In genomic region chr3:55567615-55568014, GRCh38 we compare ENCODE assay signal across 32 cellular contexts.
DNase-seq lines count a peak whose midpoint lies in the region; ATAC-seq and TF ChIP-seq lines count a peak whose summit lies in the region.
"Had no signal": no experiment of that assay in that cellular context is flagged by ENCODE, and none has a peak within 500 bp of the region (broad histone marks: within the 10 kb centered on the region; RNA-seq: fewer than 3 reads in every experiment).

No MANE protein-coding gene starts in this region.

- H3K36me3 ChIP-seq in hepatocyte (replicated peaks; ENCODE audit: insufficient read depth, low read depth) = no peaks in the 10 kb centered on the region
- no peaks in the 10 kb centered on the region for H3K36me3 ChIP-seq in smooth muscle cell (ENCODE audit: low read depth)
- no peaks in the 10 kb centered on the region for H3K36me3 ChIP-seq in CD8-positive, alpha-beta memory T cell (ENCODE audit: insufficient read depth, low read length)
- H3K36me3 ChIP-seq: adrenal gland, BLaER1, neutrophil, SJCRH30, stomach, tibial nerve, WERI-Rb-1 had no signal

- WGBS in hepatocyte (ENCODE audit: low lambda C conversion rate, missing lambda C conversion rate) = 73% methylated on average over 3 of the region's 3 CpGs
- 6% methylated on average over 3 of the region's 3 CpGs for WGBS in smooth muscle cell (ENCODE audit: low lambda C conversion rate)

- peaks cover 16% of the 10 kb centered on the region for H3F3A ChIP-seq in smooth muscle cell (ENCODE audit: low read depth)

- H3K9me2 ChIP-seq in hepatocyte (replicated peaks; ENCODE audit: insufficient read depth) = no peaks in the 10 kb centered on the region

- H4K20me1 ChIP-seq in hepatocyte (ENCODE audit: insufficient read depth, poor library complexity, severe bottlenecking) (no peaks in the 10 kb centered on the region), smooth muscle cell (ENCODE audit: low read depth) (no peaks in the 10 kb centered on the region)
- H4K20me1 ChIP-seq: BLaER1 had no signal

- H3K79me2 ChIP-seq in hepatocyte (no peaks in the 10 kb centered on the region), smooth muscle cell (ENCODE audit: low read depth) (no peaks in the 10 kb centered on the region)

- TF ChIP-seq CTCF in hepatocyte (IDR thresholded peaks at IDR 0.05; ENCODE audit: poor library complexity) (no peak), smooth muscle cell (IDR thresholded peaks at IDR 0.05; ENCODE audit: borderline replicate concordance, insufficient read depth, poor library complexity, severe bottlenecking) (no peak)

- H3K4me2 ChIP-seq in hepatocyte = no peak overlapping the region
- H3K4me2 ChIP-seq in smooth muscle cell = peak overlapping the region; percentile 39
- H3K4me2 ChIP-seq: BLaER1 had no signal

- no peaks in the 10 kb centered on the region for H3K9me3 ChIP-seq in hepatocyte (ENCODE audit: low read depth)
- H3K9me3 ChIP-seq in smooth muscle cell (replicated peaks; ENCODE audit: low read depth) = no peaks in the 10 kb centered on the region
- H3K9me3 ChIP-seq in CD8-positive, alpha-beta memory T cell (ENCODE audit: low read length) = no peaks in the 10 kb centered on the region
- H3K9me3 ChIP-seq: adrenal gland, BLaER1, neutrophil, SJCRH30, stomach, tibial nerve had no signal

- POLR2A ChIA-PET in CD8-positive, alpha-beta memory T cell (lab: Charles Lee) = no interaction called here

- no peak for ATAC-seq in HG03571 (IDR thresholded peaks at IDR 0.05; ENCODE audit: unreplicated experiment)
- no peak for ATAC-seq in GM19035 (IDR thresholded peaks at IDR 0.05; ENCODE audit: unreplicated experiment)
- ATAC-seq: activated CD8-positive, alpha-beta T cell treated with anti-CD3 and anti-CD28 coated beads, Interleukin-2, amount 10 ng/mL, durations not matched to agents 7 days and 5 days; HepG2; right cardiac atrium had no signal

- peak; percentile 56 for DNase-seq in ELR (ENCODE audit: low read depth)
- peak; percentile 84 for DNase-seq in RPMI7951 (ENCODE audit: low read depth)
- DNase-seq in hepatocyte (ENCODE audit: low spot score) = peak; percentile 59
- DNase-seq in smooth muscle cell (lab: John Stamatoyannopoulos, UW; ENCODE audit: unreplicated experiment) = no peak
- no peak for DNase-seq in CD8-positive, alpha-beta memory T cell
- no peak for DNase-seq in activated effector memory CD4-positive, alpha-beta T cell treated with anti-CD3 and anti-CD28 coated beads, Interleukin-2, amount 50 U/mL, for 16 hours
- DNase-seq: ACHN; activated CD4-positive, alpha-beta T cell treated with anti-CD3 and anti-CD28 coated beads for 4 hours; activated CD8-positive, alpha-beta T cell treated with anti-CD3 and anti-CD28 coated beads, Interleukin-2, amount 10 ng/mL, durations not matched to agents 7 days and 5 days; activated naive CD4-positive, alpha-beta T cell treated with anti-CD3 and anti-CD28 coated beads, Interleukin-2, amount 10 ng/mL, durations not matched to agents 7 days and 5 days; DMS53; GF-D8; H9; midbrain; naive B cell; NCI-H1436 treated with DMSO at 0.1 percent for 48 hours; NCI-H446; NCI-H82; right cardiac atrium; stimulated activated CD4-positive, alpha-beta T cell treated with anti-CD3 and anti-CD28 coated beads, Interleukin-2, amount 100 ng/mL, for 48 hours; stomach; SW 1271; T-helper 9 cell; WERI-Rb-1 had no signal

- H2AFZ ChIP-seq in hepatocyte = no peak overlapping the region
- H2AFZ ChIP-seq in smooth muscle cell (ENCODE audit: low read depth) = no peak overlapping the region

- H3K27me3 ChIP-seq in hepatocyte (no peaks in the 10 kb centered on the region), smooth muscle cell (ENCODE audit: low read depth) (no peaks in the 10 kb centered on the region)
- no peaks in the 10 kb centered on the region for H3K27me3 ChIP-seq in CD8-positive, alpha-beta memory T cell (ENCODE audit: insufficient read depth, low read length, poor library complexity, severe bottlenecking)
- H3K27me3 ChIP-seq: adrenal gland, BLaER1, neutrophil, SJCRH30, stomach, tibial nerve had no signal

- H3K27me3 Mint-ChIP-seq in CD8-positive, alpha-beta memory T cell = no peaks in the 10 kb centered on the region
- H3K27me3 Mint-ChIP-seq: activated naive CD4-positive, alpha-beta T cell treated with anti-CD3 and anti-CD28 coated beads, Interleukin-2, amount 10 ng/mL, durations not matched to agents 7 days and 5 days had no signal

- H3K27ac Mint-ChIP-seq in CD8-positive, alpha-beta memory T cell = no peak overlapping the region
- H3K27ac Mint-ChIP-seq: activated CD8-positive, alpha-beta T cell treated with anti-CD3 and anti-CD28 coated beads, Interleukin-2, amount 10 ng/mL, durations not matched to agents 7 days and 5 days; activated naive CD4-positive, alpha-beta T cell treated with anti-CD3 and anti-CD28 coated beads, Interleukin-2, amount 10 ng/mL, durations not matched to agents 7 days and 5 days had no signal

- no peak overlapping the region for H3K4me3 Mint-ChIP-seq in CD8-positive, alpha-beta memory T cell
- H3K4me3 Mint-ChIP-seq: activated CD8-positive, alpha-beta T cell treated with anti-CD3 and anti-CD28 coated beads, Interleukin-2, amount 10 ng/mL, durations not matched to agents 7 days and 5 days; activated naive CD4-positive, alpha-beta T cell treated with anti-CD3 and anti-CD28 coated beads, Interleukin-2, amount 10 ng/mL, durations not matched to agents 7 days and 5 days; H9; naive B cell had no signal

- H3K27ac ChIP-seq in hepatocyte = no peak overlapping the region
- H3K27ac ChIP-seq in smooth muscle cell (ENCODE audit: low read depth) = peak overlapping the region; percentile 67
- no peak overlapping the region for H3K27ac ChIP-seq in CD8-positive, alpha-beta memory T cell (ENCODE audit: low read depth, low read length)
- H3K27ac ChIP-seq: adrenal gland, BLaER1, neutrophil, SJCRH30, stomach, tibial nerve, WERI-Rb-1 had no signal

- H3K9ac ChIP-seq in smooth muscle cell (ENCODE audit: low read depth) = no peak overlapping the region
- H3K9ac ChIP-seq: BLaER1 had no signal

- peaks cover 12% of the 10 kb centered on the region for H3K4me1 ChIP-seq in hepatocyte (ENCODE audit: insufficient read depth)
- peaks cover 8% of the 10 kb centered on the region for H3K4me1 ChIP-seq in smooth muscle cell (ENCODE audit: low read depth)
- no peaks in the 10 kb centered on the region for H3K4me1 ChIP-seq in CD8-positive, alpha-beta memory T cell (ENCODE audit: insufficient read depth, low read length)
- H3K4me1 ChIP-seq: adrenal gland, tibial nerve had no signal

- no peaks in the 10 kb centered on the region for H3K4me1 Mint-ChIP-seq in CD8-positive, alpha-beta memory T cell
- H3K4me1 Mint-ChIP-seq: activated naive CD4-positive, alpha-beta T cell treated with anti-CD3 and anti-CD28 coated beads, Interleukin-2, amount 10 ng/mL, durations not matched to agents 7 days and 5 days; naive B cell had no signal

- peaks cover 0 to 6% (median 6%) of the 10 kb centered on the region in 5 donors for H3K9me3 Mint-ChIP-seq in CD8-positive, alpha-beta memory T cell
- H3K9me3 Mint-ChIP-seq: activated naive CD4-positive, alpha-beta T cell treated with anti-CD3 and anti-CD28 coated beads, Interleukin-2, amount 10 ng/mL, durations not matched to agents 7 days and 5 days; H9 had no signal

- H3K36me3 Mint-ChIP-seq in CD8-positive, alpha-beta memory T cell = no peaks in the 10 kb centered on the region
- H3K36me3 Mint-ChIP-seq: activated naive CD4-positive, alpha-beta T cell treated with anti-CD3 and anti-CD28 coated beads, Interleukin-2, amount 10 ng/mL, durations not matched to agents 7 days and 5 days; naive B cell had no signal

- CTCF ChIA-PET in CD8-positive, alpha-beta memory T cell (lab: Charles Lee) = no interaction called here

- no peak overlapping the region for H3K4me3 ChIP-seq in hepatocyte
- no peak overlapping the region for H3K4me3 ChIP-seq in smooth muscle cell
- no peak overlapping the region for H3K4me3 ChIP-seq in CD8-positive, alpha-beta memory T cell (ENCODE audit: low read length)
- H3K4me3 ChIP-seq: adrenal gland, BLaER1, SJCRH30, stomach, tibial nerve had no signal

Comparison
In these comparisons a context has a peak if more than half of its experiments do, and no peak if none do; other contexts are left out.
1. DNase-seq: peak in ELR (single experiment), RPMI7951 (single experiment) and hepatocyte (single experiment); none in smooth muscle cell (single experiment), CD8-positive, alpha-beta memory T cell (0 of 5) and activated effector memory CD4-positive, alpha-beta T cell treated with anti-CD3 and anti-CD28 coated beads, Interleukin-2, amount 50 U/mL, for 16 hours (single experiment).